ENCODE assay signal across 1 cellular context in the genomic region with DNA sequence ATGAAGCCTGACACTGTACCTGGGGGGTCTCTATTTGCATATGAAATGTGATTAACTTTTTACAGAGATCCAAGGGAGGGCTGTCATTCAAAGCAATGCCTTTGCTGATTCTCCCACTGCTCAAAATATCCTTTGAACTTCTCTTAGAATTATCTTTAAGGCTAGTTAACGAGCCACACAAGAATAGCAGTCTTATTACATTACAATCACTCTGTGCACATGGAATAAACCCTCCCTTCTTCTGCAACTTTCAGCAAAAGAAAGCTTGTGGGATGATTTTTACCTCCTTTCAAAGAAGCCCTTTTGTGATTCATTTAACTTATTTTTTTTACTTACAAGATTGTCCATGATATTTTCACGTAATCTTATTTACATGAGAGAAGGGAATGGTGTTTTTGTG.
TF ChIP-seq lines count a peak whose summit lies in the region.

No MANE protein-coding gene starts in this region.

TF ChIP-seq in GM23338, 12 proteins besides CTCF, POLR2A, EP300 and RAD21 (continued from another document):
- TF ChIP-seq, protein P1, sequence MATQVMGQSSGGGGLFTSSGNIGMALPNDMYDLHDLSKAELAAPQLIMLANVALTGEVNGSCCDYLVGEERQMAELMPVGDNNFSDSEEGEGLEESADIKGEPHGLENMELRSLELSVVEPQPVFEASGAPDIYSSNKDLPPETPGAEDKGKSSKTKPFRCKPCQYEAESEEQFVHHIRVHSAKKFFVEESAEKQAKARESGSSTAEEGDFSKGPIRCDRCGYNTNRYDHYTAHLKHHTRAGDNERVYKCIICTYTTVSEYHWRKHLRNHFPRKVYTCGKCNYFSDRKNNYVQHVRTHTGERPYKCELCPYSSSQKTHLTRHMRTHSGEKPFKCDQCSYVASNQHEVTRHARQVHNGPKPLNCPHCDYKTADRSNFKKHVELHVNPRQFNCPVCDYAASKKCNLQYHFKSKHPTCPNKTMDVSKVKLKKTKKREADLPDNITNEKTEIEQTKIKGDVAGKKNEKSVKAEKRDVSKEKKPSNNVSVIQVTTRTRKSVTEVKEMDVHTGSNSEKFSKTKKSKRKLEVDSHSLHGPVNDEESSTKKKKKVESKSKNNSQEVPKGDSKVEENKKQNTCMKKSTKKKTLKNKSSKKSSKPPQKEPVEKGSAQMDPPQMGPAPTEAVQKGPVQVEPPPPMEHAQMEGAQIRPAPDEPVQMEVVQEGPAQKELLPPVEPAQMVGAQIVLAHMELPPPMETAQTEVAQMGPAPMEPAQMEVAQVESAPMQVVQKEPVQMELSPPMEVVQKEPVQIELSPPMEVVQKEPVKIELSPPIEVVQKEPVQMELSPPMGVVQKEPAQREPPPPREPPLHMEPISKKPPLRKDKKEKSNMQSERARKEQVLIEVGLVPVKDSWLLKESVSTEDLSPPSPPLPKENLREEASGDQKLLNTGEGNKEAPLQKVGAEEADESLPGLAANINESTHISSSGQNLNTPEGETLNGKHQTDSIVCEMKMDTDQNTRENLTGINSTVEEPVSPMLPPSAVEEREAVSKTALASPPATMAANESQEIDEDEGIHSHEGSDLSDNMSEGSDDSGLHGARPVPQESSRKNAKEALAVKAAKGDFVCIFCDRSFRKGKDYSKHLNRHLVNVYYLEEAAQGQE (IDR thresholded peaks at IDR 0.05; ENCODE audit: unreplicated experiment), result no peak
- TF ChIP-seq ZNF331 (CRISPR knock-in tag; IDR thresholded peaks at IDR 0.05; ENCODE audit: low read depth) (no peak), STAT1 (IDR thresholded peaks at IDR 0.05; ENCODE audit: unreplicated experiment) (no peak), EZH2 (IDR thresholded peaks at IDR 0.05; ENCODE audit: low read depth, unreplicated experiment) (no peak)
TF ChIP-seq in GM23338: peak in this region for 0.
